25 cellular contexts compared by ENCODE assay signal in the genomic region with DNA sequence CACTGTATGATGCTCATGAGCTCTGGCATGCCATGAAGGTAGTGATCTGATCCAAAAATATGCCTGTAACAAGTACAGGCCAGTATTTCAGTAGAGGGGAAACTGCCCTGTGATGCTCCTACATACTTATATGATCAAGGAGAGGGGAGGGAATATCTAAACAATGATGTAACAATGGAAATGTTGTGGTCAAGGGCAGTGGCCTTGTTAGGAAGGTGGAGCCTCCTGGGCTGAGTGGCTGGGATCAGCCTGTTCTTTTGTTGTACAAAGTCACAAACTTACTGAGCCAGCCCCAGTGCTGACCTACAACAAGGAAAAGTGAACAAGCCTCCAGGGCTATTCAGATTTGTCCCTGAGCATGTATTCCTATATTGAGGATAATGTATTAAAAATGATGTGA.
DNase-seq lines count a peak whose midpoint lies in the region; ATAC-seq, FAIRE-seq and TF ChIP-seq lines count a peak whose summit lies in the region.
"Had no signal": no experiment of that assay in that cellular context is flagged by ENCODE, and none has a peak within 500 bp of the region (broad histone marks: within the 10 kb centered on the region; RNA-seq: fewer than 3 reads in every experiment).

No MANE protein-coding gene starts in this region.

- TF ChIP-seq POLR2A in heart left ventricle (IDR thresholded peaks at IDR 0.05) (no peak), testis (IDR thresholded peaks at IDR 0.05) (no peak)

- H3K27ac ChIP-seq in heart left ventricle (no peak overlapping the region), left ventricle myocardium inferior (replicated peaks) (no peak overlapping the region), astrocyte (ENCODE audit: low read depth, low read length) (no peak overlapping the region), testis (no peak overlapping the region)
- H3K27ac ChIP-seq: prostate gland, WERI-Rb-1 had no signal

- no peak overlapping the region for H2AFZ ChIP-seq in astrocyte (ENCODE audit: low read depth, low read length)

- no peaks in the 10 kb centered on the region for H3K79me2 ChIP-seq in astrocyte (ENCODE audit: insufficient read depth, low read length)

- H3K4me3 Mint-ChIP-seq in astrocyte (ENCODE audit: unreplicated experiment) = no peak overlapping the region
- H3K4me3 Mint-ChIP-seq: activated CD4-positive, alpha-beta memory T cell treated with anti-CD3 and anti-CD28 coated beads, Interleukin-2, amount 10 ng/mL, durations not matched to agents 7 days and 5 days; activated naive CD4-positive, alpha-beta T cell treated with anti-CD3 and anti-CD28 coated beads, Interleukin-2, amount 10 ng/mL, durations not matched to agents 7 days and 5 days; activated T-cell treated with anti-CD3 and anti-CD28 coated beads, Interleukin-2, amount 50 U/mL, for 4 hours; brain; CD14-positive monocyte; mesothelial cell of epicardium; nephron progenitor cell had no signal

- no peak overlapping the region for H3K4me3 ChIP-seq in heart left ventricle
- H3K4me3 ChIP-seq in left ventricle myocardium inferior = no peak overlapping the region
- no peak overlapping the region for H3K4me3 ChIP-seq in astrocyte (ENCODE audit: insufficient read depth, low read depth, low read length)
- no peak overlapping the region for H3K4me3 ChIP-seq in testis
- H3K4me3 ChIP-seq: HAP-1, prostate gland had no signal

- no peak for FAIRE-seq in astrocyte (lab: Jason Lieb, UNC)

- no peaks in the 10 kb centered on the region for H4K20me1 ChIP-seq in astrocyte (ENCODE audit: insufficient read depth, low read length)

- TF ChIP-seq CTCF in heart left ventricle (IDR thresholded peaks at IDR 0.05) = no peak
- no peak for TF ChIP-seq CTCF in left ventricle myocardium inferior (IDR thresholded peaks at IDR 0.05; ENCODE audit: borderline replicate concordance)
- no peak for TF ChIP-seq CTCF in astrocyte (IDR thresholded peaks at IDR 0.05; ENCODE audit: insufficient read depth, low read depth, low read length)
- no peak for TF ChIP-seq CTCF in testis (IDR thresholded peaks at IDR 0.05)

- H3K36me3 ChIP-seq in heart left ventricle (no peaks in the 10 kb centered on the region), left ventricle myocardium inferior (no peaks in the 10 kb centered on the region), astrocyte (ENCODE audit: insufficient read depth, low read length) (no peaks in the 10 kb centered on the region), testis (ENCODE audit: low read depth, missing control alignments) (no peaks in the 10 kb centered on the region)
- H3K36me3 ChIP-seq: HAP-1, prostate gland, WERI-Rb-1 had no signal

- peaks cover 0 to 8% (median 0%) of the 10 kb centered on the region in 12 donors for H3K4me1 ChIP-seq in heart left ventricle
- H3K4me1 ChIP-seq in left ventricle myocardium inferior = no peaks in the 10 kb centered on the region
- H3K4me1 ChIP-seq in astrocyte (ENCODE audit: insufficient read depth, low read length) = no peaks in the 10 kb centered on the region
- peaks cover 4% of the 10 kb centered on the region for H3K4me1 ChIP-seq in testis
- H3K4me1 ChIP-seq: HAP-1, prostate gland had no signal

- peaks cover 6% of the 10 kb centered on the region for H3K9me3 Mint-ChIP-seq in astrocyte (ENCODE audit: unreplicated experiment)
- H3K9me3 Mint-ChIP-seq: activated CD4-positive, alpha-beta memory T cell treated with anti-CD3 and anti-CD28 coated beads, Interleukin-2, amount 10 ng/mL, durations not matched to agents 7 days and 5 days had no signal

- H3K27me3 ChIP-seq in heart left ventricle (no peaks in the 10 kb centered on the region), left ventricle myocardium inferior (ENCODE audit: low read depth) (no peaks in the 10 kb centered on the region), astrocyte (ENCODE audit: insufficient read depth, low read length) (no peaks in the 10 kb centered on the region), testis (no peaks in the 10 kb centered on the region)

- peak; percentile 79 to 92 (median 86) for ATAC-seq in heart left ventricle
- ATAC-seq in GM21786 (IDR thresholded peaks at IDR 0.05; ENCODE audit: unreplicated experiment) = no peak
- ATAC-seq: activated T-cell treated with anti-CD3 and anti-CD28 coated beads, Interleukin-2, amount 50 U/mL, for 4 hours had no signal

- intact Hi-C loops in heart left ventricle (cut with DNase I) = no loop called here
- intact Hi-C loops in left ventricle myocardium inferior (cut with micrococcal nuclease) = no loop called here
- intact Hi-C loops in testis (cut with DNase I; ENCODE audit: low total_unique reads) = no loop called here

- no peaks in the 10 kb centered on the region for H3K36me3 Mint-ChIP-seq in astrocyte (ENCODE audit: low read depth, unreplicated experiment)
- H3K36me3 Mint-ChIP-seq: activated naive CD4-positive, alpha-beta T cell treated with anti-CD3 and anti-CD28 coated beads, Interleukin-2, amount 10 ng/mL, durations not matched to agents 7 days and 5 days; brain; CD14-positive monocyte had no signal

- H3K27me3 Mint-ChIP-seq in astrocyte (ENCODE audit: low read depth, unreplicated experiment) = no peaks in the 10 kb centered on the region
- H3K27me3 Mint-ChIP-seq: activated naive CD4-positive, alpha-beta T cell treated with anti-CD3 and anti-CD28 coated beads, Interleukin-2, amount 10 ng/mL, durations not matched to agents 7 days and 5 days had no signal

- no peak overlapping the region for H3K27ac Mint-ChIP-seq in astrocyte (ENCODE audit: unreplicated experiment)
- H3K27ac Mint-ChIP-seq: activated CD4-positive, alpha-beta memory T cell treated with anti-CD3 and anti-CD28 coated beads, Interleukin-2, amount 10 ng/mL, durations not matched to agents 7 days and 5 days; activated naive CD4-positive, alpha-beta T cell treated with anti-CD3 and anti-CD28 coated beads, Interleukin-2, amount 10 ng/mL, durations not matched to agents 7 days and 5 days; brain; CD14-positive monocyte; mesothelial cell of epicardium; nephron progenitor cell had no signal

- peak in 1 of 5 donors; percentile 24 for DNase-seq in heart left ventricle
- no peak for DNase-seq in left ventricle myocardium inferior
- peak; percentile 64 for DNase-seq in astrocyte (ENCODE audit: low read depth)
- DNase-seq in hepatic stellate cell (ENCODE audit: low spot score) = peak; percentile 7
- peak; percentile 26 for DNase-seq in testis
- DNase-seq in NCI-H524 treated with DMSO at 0.1 percent for 48 hours (lab: John Stamatoyannopoulos, UW) = no peak
- no peak for DNase-seq in CD1c-positive myeloid dendritic cell (ENCODE audit: extremely low spot score)
- DNase-seq: activated CD4-positive, alpha-beta memory T cell treated with anti-CD3 and anti-CD28 coated beads, Interleukin-2, amount 10 ng/mL, durations not matched to agents 7 days and 5 days; activated naive CD4-positive, alpha-beta T cell treated with anti-CD3 and anti-CD28 coated beads, Interleukin-2, amount 10 ng/mL, durations not matched to agents 7 days and 5 days; activated T-cell treated with anti-CD3 and anti-CD28 coated beads, Interleukin-2, amount 50 U/mL, for 4 hours; DND-41; erythroblast; glutamatergic neuron; islet precursor cell; NCI-H2081; nephron progenitor cell; SHP77; stimulated activated CD4-positive, alpha-beta T cell treated with anti-CD3 and anti-CD28 coated beads, Interleukin-12 subunit alpha, Interleukin-12 subunit beta, amount 100 ng/mL, for 4 hours; WERI-Rb-1 had no signal

- no peak overlapping the region for H3K9ac ChIP-seq in astrocyte (ENCODE audit: low read length)

- peaks cover 9% of the 10 kb centered on the region for H3K4me1 Mint-ChIP-seq in astrocyte (ENCODE audit: low read depth, unreplicated experiment)
- H3K4me1 Mint-ChIP-seq: activated naive CD4-positive, alpha-beta T cell treated with anti-CD3 and anti-CD28 coated beads, Interleukin-2, amount 10 ng/mL, durations not matched to agents 7 days and 5 days; brain; CD14-positive monocyte; mesothelial cell of epicardium; nephron progenitor cell had no signal

- no peak overlapping the region for H3K4me2 ChIP-seq in astrocyte (ENCODE audit: low read length)

- H3K9me3 ChIP-seq in heart left ventricle (peaks cover 0 to 33% (median 2%) of the 10 kb centered on the region in 12 donors), left ventricle myocardium inferior (replicated peaks) (peaks cover 35% of the 10 kb centered on the region), astrocyte (ENCODE audit: insufficient read depth, low read depth, low read length) (peaks cover 4% of the 10 kb centered on the region), testis (no peaks in the 10 kb centered on the region)
- H3K9me3 ChIP-seq: HAP-1, prostate gland had no signal

Comparison
In these comparisons a context has a peak if more than half of its experiments do, and no peak if none do; other contexts are left out.
1. DNase-seq: peak in astrocyte (single experiment), hepatic stellate cell (single experiment) and testis (single experiment); none in left ventricle myocardium inferior (single experiment), NCI-H524 treated with DMSO at 0.1 percent for 48 hours (single experiment) and CD1c-positive myeloid dendritic cell (single experiment).